1 cellular context compared by ENCODE assay signal in the genomic region with DNA sequence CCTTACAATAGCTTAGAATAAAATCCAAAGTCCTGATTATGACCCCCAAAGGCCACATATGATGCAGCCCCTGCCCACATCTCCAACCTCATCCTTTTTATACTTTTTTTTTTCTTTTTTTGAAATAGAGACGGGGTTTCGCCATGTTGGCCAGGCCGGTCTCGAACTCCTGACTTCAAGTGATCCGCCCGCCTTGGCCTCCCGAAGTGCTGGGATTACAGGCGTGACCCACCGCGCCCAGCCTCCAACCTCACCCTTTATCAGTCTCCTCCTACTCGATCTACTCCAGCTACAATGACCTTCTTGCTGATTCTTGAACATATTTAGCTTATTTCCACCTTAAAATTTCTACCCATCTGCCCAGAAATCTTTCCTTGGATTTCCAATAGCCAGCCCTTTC.
A peak's percentile ranks its signal among the peaks of the same experiment; 100 is the strongest.
TF ChIP-seq lines count a peak whose summit lies in the region.

No MANE protein-coding gene starts in this region.

TF ChIP-seq in HepG2, 621 proteins besides CTCF, POLR2A, EP300 and RAD21 (continued from another document):
- TF ChIP-seq, protein P1, sequence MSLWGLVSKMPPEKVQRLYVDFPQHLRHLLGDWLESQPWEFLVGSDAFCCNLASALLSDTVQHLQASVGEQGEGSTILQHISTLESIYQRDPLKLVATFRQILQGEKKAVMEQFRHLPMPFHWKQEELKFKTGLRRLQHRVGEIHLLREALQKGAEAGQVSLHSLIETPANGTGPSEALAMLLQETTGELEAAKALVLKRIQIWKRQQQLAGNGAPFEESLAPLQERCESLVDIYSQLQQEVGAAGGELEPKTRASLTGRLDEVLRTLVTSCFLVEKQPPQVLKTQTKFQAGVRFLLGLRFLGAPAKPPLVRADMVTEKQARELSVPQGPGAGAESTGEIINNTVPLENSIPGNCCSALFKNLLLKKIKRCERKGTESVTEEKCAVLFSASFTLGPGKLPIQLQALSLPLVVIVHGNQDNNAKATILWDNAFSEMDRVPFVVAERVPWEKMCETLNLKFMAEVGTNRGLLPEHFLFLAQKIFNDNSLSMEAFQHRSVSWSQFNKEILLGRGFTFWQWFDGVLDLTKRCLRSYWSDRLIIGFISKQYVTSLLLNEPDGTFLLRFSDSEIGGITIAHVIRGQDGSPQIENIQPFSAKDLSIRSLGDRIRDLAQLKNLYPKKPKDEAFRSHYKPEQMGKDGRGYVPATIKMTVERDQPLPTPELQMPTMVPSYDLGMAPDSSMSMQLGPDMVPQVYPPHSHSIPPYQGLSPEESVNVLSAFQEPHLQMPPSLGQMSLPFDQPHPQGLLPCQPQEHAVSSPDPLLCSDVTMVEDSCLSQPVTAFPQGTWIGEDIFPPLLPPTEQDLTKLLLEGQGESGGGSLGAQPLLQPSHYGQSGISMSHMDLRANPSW (CRISPR knock-in tag; IDR thresholded peaks at IDR 0.05; ENCODE audit: borderline replicate concordance), result 0 out of 2 replicates have a peak, but pooled peaks have one; percentile 20
- TF ChIP-seq ZNF790 (CRISPR knock-in tag; IDR thresholded peaks at IDR 0.05; ENCODE audit: borderline replicate concordance) (0 out of 2 replicates have a peak, but pooled peaks have one; percentile 9), ARID2 (CRISPR knock-in tag; IDR thresholded peaks at IDR 0.05; ENCODE audit: borderline replicate concordance) (0 out of 2 replicates have a peak, but pooled peaks have one; percentile 1), ZNF460 (CRISPR knock-in tag; IDR thresholded peaks at IDR 0.05; ENCODE audit: borderline replicate concordance) (peak; percentile 21; the same call in 1 of the 2 replicates), ZNF333 (CRISPR knock-in tag; IDR thresholded peaks at IDR 0.05; ENCODE audit: borderline replicate concordance) (no peak)
- TF ChIP-seq, protein P2, sequence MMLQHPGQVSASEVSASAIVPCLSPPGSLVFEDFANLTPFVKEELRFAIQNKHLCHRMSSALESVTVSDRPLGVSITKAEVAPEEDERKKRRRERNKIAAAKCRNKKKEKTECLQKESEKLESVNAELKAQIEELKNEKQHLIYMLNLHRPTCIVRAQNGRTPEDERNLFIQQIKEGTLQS (CRISPR knock-in tag; IDR thresholded peaks at IDR 0.05), result no peak
- TF ChIP-seq, protein P3, sequence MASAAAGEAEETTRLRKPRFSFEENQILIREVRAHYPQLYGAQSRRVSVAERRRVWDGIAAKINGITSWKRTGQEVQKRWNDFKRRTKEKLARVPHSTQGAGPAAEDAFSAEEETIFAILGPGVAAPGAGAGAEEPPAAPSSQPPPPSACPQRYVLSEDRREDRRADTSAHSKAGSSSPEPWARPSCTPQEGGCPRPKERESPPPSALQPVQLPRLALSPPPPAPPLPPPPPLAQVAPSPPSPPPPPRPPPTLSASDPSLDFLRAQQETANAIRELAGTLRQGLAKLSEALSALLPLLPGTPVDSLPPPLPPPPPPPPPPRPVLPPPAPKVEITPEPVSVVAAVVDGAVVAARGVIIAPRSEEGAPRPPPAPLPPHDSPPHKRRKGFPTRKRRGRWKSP (CRISPR knock-in tag; IDR thresholded peaks at IDR 0.05), result 0 out of 2 replicates have a peak, but pooled peaks have one; percentile 1
- TF ChIP-seq, protein P4, sequence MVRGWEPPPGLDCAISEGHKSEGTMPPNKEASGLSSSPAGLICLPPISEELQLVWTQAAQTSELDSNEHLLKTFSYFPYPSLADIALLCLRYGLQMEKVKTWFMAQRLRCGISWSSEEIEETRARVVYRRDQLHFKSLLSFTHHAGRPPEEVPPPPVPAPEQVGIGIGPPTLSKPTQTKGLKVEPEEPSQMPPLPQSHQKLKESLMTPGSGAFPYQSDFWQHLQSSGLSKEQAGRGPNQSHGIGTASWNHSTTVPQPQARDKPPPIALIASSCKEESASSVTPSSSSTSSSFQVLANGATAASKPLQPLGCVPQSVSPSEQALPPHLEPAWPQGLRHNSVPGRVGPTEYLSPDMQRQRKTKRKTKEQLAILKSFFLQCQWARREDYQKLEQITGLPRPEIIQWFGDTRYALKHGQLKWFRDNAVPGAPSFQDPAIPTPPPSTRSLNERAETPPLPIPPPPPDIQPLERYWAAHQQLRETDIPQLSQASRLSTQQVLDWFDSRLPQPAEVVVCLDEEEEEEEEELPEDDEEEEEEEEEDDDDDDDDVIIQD (CRISPR knock-in tag; IDR thresholded peaks at IDR 0.05; ENCODE audit: low read depth), result no peak
